Comparison of ENCODE assay signal across 8 cellular contexts in the genomic region with DNA sequence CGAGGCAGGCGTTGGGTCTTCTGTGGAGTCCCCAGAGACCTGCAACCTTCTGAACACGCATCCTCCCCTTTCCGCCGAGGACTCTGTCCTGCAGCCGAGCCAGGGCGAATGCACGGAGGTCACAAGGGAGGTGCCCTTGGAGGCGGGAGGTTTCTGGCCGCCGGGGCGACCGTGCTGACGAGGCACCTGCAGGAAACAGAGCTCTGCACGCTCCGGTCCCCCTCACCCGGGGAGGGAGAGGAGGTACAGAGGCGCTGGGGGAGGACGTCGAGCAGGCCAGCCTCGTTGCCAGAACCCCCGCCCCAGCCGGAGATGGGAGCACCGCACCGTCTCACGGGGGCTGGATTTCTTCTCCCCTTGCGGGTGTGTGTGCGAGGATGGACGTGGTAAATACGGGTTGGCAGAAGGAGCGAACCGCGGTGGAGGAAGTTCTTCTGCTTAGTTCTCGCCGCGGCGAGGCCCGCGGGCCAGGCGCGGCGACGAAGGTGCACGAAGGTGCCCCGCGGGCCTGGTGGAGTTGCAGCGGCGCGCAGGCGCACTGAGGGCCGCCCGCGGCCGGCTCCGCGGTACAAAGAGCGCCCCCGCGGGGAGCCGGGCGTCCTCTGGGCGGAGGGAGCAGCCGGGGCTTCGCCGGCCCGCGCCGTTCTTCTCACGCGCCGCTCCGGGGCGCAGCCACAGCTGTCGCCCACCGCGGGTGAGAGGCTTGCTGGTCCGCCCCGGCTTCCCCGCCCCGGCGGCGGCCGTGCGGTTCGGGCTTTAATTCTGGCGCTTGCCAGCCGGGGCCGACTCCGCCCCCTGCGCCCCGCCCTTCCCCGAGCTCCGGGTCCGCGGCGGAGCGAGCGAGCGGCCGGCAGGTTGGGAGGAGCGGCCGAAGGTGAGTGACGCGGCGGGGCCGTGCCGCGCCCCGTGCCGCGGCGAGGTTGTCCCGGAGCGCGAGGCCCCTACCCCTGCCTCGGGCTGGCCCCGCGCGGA. TPM values are rescaled to one million over a fixed set of nuclear protein-coding genes. Genes with fewer than 3 reads are reported as not detected.
A peak's percentile ranks its signal among the peaks of the same experiment; 100 is the strongest.
DNase-seq lines count a peak whose midpoint lies in the region; ATAC-seq and TF ChIP-seq lines count a peak whose summit lies in the region.

KANK1 (plus strand) TSS at position 815 of the 972 bp plus-strand sequence.

- ATAC-seq in HG03439 (IDR thresholded peaks at IDR 0.05; ENCODE audit: unreplicated experiment) = peak; percentile 90

- TF ChIP-seq CTCF in CD14-positive monocyte (IDR thresholded peaks at IDR 0.05) = no peak

- no peak for TF ChIP-seq POLR2A in erythroblast (IDR thresholded peaks at IDR 0.05; ENCODE audit: low read length)

- H3K27me3 ChIP-seq in NT2/D1 (ENCODE audit: insufficient read depth, insufficient read length) = peaks cover 19% of the 10 kb centered on the region
- peaks cover 0 to 2% of the 10 kb centered on the region in 2 donors for H3K27me3 ChIP-seq in mucosa of rectum (ENCODE audit: control insufficient read depth in 2 of 2, insufficient read depth in 2 of 2, low read length in 2 of 2)

- DNase-seq in CD14-positive monocyte (ENCODE audit: low spot score) (peak; percentile 48), GM19240 (ENCODE audit: insufficient read length, low spot score) (peak; percentile 59), NT2/D1 (ENCODE audit: low read depth, low spot score) (peak; percentile 68), erythroblast (lab: John Stamatoyannopoulos, UW) (peak; percentile 84 to 91)
- peak; percentile 84 for DNase-seq in activated T-cell treated with anti-CD3 and anti-CD28 coated beads, Interleukin-2, amount 50 U/mL, for 1 hour
- peak; percentile 37 to 46 for DNase-seq in stimulated activated CD8-positive, alpha-beta memory T cell treated with anti-CD3 and anti-CD28 coated beads, Interleukin-4, amount 100 ng/mL, for 4 hours (ENCODE audit: low read depth in 2 of 2, low spot score in 1 of 2)

- H3K36me3 ChIP-seq in NT2/D1 (ENCODE audit: insufficient read depth, insufficient read length, low read length) (no peaks in the 10 kb centered on the region), mucosa of rectum (ENCODE audit: control insufficient read depth in 2 of 2, insufficient read depth in 2 of 2, low read length in 2 of 2) (no peaks in the 10 kb centered on the region)

- H3K9me3 ChIP-seq in NT2/D1 (ENCODE audit: insufficient read depth, low read length) = no peaks in the 10 kb centered on the region
- H3K9me3 ChIP-seq in mucosa of rectum (ENCODE audit: control insufficient read depth in 2 of 2, low read length in 2 of 2) = no peaks in the 10 kb centered on the region

- peak within 1 kb of the TSS; percentile 78 to 89 for H3K4me3 Mint-ChIP-seq in CD14-positive monocyte

- peak within 1 kb of the TSS; percentile 60 for H3K4me3 ChIP-seq in NT2/D1 (ENCODE audit: insufficient read length, low read depth)
- peak within 1 kb of the TSS; percentile 77 to 81 for H3K4me3 ChIP-seq in mucosa of rectum (ENCODE audit: low read length in 2 of 2)

- H3K9me3 Mint-ChIP-seq in CD14-positive monocyte = peaks cover 0 to 10% (median 3%) of the 10 kb centered on the region in 7 donors

- no peak within 1 kb of the TSS for H3K27ac Mint-ChIP-seq in CD14-positive monocyte

- H3K9ac ChIP-seq in NT2/D1 (ENCODE audit: insufficient read length, low read depth) (peak within 1 kb of the TSS; percentile 88), mucosa of rectum (ENCODE audit: low read depth in 1 of 2, low read length in 2 of 2) (peak within 1 kb of the TSS; percentile 73 to 85)

- no peaks in the 10 kb centered on the region for H3K4me1 ChIP-seq in NT2/D1 (ENCODE audit: insufficient read depth, insufficient read length)
- peaks cover 14 to 19% of the 10 kb centered on the region in 2 donors for H3K4me1 ChIP-seq in mucosa of rectum (ENCODE audit: control insufficient read depth in 2 of 2, insufficient read depth in 2 of 2, low read length in 2 of 2)

- H3K4me1 Mint-ChIP-seq in CD14-positive monocyte = peaks cover 16% of the 10 kb centered on the region

- peaks cover 49 to 83% (median 68%) of the 10 kb centered on the region in 3 donors for H3K27me3 Mint-ChIP-seq in CD14-positive monocyte (ENCODE audit: low read depth in 3 of 3)

- peak within 1 kb of the TSS; percentile 85 to 88 for H3K27ac ChIP-seq in mucosa of rectum (ENCODE audit: low read depth in 2 of 2, low read length in 2 of 2)

- intact Hi-C loops in CD14-positive monocyte (cut with micrococcal nuclease) = no loop called here

- H3K36me3 Mint-ChIP-seq in CD14-positive monocyte = no peaks in the 10 kb centered on the region

RNA-seq across cellular contexts. Expression of gene KANK1, which starts in this region (rescaled TPM):
- under 1 TPM in 1 of 2 donors, not detected in 1; 0.03 TPM for polyA plus RNA-seq in CD14-positive monocyte

Comparison
In these comparisons a context has a peak if more than half of its experiments do, and no peak if none do; other contexts are left out.
1. Peak in every context shown above with its lines: DNase-seq, ATAC-seq, H3K4me3 ChIP-seq and H3K27ac ChIP-seq.
2. Peak in DNase-seq in CD14-positive monocyte; RNA of the gene not detected or under 1 TPM.